In the genomic region with DNA sequence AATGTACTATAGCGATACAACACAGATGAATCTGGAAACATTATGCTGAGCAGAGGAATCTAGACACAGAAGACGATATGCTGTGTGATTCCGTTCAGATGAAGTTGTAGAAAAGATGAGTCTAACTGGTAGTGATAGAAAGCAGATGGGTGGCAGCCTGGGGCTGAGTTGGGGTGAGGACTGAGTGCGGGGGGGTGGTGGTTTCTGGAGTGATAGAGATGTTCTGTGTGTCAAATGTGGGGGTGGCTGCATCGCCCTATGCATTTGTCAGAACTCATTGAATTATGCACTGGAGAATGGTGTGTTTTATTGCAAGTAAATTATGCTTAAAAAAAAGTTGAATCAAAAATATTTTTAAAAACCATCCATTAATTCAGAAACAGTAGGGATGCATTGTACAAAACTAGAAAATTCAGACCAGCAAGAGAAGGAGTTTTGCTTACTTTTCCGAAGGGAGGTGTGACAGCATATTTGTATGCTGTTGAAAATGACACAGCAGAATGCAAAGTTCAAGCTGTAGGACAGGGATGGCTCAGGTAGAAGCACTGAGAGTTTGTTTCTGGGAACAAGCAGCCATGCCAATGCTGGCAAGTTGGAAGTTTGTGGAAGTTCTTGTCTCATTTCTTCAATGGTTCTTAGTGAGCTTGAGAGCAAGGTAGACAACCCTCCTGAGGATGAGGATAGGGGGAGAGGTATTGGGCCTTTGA, we compare ENCODE assay signal across 19 cellular contexts.
"Had no signal": no experiment of that assay in that cellular context is flagged by ENCODE, and none has a peak within 500 bp of the region (broad histone marks: within the 10 kb centered on the region; RNA-seq: fewer than 3 reads in every experiment).

No MANE protein-coding gene starts in this region.

- DNase-seq: activated CD4-positive, CD25-positive, alpha-beta regulatory T cell; activated CD8-positive, alpha-beta memory T cell treated with anti-CD3 and anti-CD28 coated beads, Interleukin-2, amount 50 U/mL, for 4 hours; activated CD8-positive, alpha-beta T cell treated with anti-CD3 and anti-CD28 coated beads for 36 hours; activated gamma-delta T cell treated with Interleukin-2 at 50 U/mL for 16 hours; activated naive CD4-positive, alpha-beta T cell treated with anti-CD3 and anti-CD28 coated beads, Interleukin-2, amount 10 ng/mL, durations not matched to agents 7 days and 5 days; activated naive CD8-positive, alpha-beta T cell treated with anti-CD3 and anti-CD28 coated beads, Interleukin-2, amount 10 ng/mL, durations not matched to agents 7 days and 5 days; activated T-cell treated with anti-CD3 and anti-CD28 coated beads, Interleukin-2, amount 50 U/mL, for 72 hours; aorta; Kasumi-1; NCI-H1105 treated with DMSO at 0.1 percent for 48 hours; NCI-H1436 treated with DMSO at 0.1 percent for 48 hours; NCI-H187; NCI-H2081 treated with DMSO at 0.1 percent for 48 hours; NCI-H2227 treated with DMSO at 0.1 percent for 48 hours; NCI-H526; NCI-H82; SIG-M5; T-helper 1 cell had no signal

- H3K4me3 ChIP-seq: breast epithelium had no signal

- H3K36me3 ChIP-seq: breast epithelium had no signal

- H3K9me3 ChIP-seq: breast epithelium had no signal

- H3K4me1 ChIP-seq: breast epithelium had no signal

- ATAC-seq: activated CD8-positive, alpha-beta T cell treated with anti-CD3 and anti-CD28 coated beads for 36 hours; activated T-cell treated with anti-CD3 and anti-CD28 coated beads, Interleukin-2, amount 50 U/mL, for 72 hours had no signal
